ENCODE assay signal across 1 cellular context in the genomic region with DNA sequence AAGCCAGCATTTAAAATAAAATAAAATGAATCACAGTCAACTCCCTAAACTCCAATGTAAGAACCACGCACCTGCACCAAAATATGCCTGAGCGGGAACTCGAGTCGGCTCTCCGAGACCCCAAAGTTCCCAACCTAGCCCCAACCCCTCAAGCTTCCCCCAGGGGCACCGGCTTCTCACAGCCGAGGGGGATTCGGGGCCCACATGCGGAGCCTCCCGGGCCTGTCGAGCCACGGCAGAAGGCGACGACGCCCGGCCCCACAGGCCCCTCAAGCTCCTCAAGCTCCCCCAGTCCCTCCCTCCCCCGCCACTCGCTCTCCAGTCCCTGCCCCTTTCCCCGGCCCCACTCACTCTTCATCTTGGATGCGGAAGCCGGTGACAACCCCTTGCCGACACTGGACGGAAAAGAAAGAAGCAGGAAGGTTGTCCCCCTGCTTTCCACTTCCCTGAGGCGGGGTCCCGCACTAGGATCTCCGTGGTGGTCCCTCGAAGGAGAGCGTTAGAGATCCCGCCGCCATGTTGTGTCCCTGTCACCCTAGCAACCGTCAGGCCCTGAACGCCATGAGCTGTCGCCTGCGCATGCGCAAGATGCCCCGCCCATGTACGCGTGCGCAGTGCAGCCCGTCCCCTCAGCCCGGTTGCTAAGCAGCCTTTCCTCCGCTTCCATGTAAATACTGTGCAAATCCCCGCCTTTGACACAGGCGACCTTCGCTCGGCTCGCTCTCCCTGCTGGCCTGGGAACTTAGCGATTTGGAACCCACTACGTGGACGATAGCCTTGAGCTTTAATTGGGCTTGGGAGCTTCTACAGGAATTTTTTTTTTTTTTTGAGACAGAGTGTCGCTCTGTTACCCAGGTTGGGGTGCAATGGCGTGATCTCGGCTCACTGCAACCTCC.
TF ChIP-seq lines count a peak whose summit lies in the region.

A gene with protein sequence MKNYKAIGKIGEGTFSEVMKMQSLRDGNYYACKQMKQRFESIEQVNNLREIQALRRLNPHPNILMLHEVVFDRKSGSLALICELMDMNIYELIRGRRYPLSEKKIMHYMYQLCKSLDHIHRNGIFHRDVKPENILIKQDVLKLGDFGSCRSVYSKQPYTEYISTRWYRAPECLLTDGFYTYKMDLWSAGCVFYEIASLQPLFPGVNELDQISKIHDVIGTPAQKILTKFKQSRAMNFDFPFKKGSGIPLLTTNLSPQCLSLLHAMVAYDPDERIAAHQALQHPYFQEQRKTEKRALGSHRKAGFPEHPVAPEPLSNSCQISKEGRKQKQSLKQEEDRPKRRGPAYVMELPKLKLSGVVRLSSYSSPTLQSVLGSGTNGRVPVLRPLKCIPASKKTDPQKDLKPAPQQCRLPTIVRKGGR (minus strand): TSS at position 554 of the 896 bp plus-strand sequence. CDS start 196 bp downstream, at position 358.

TF ChIP-seq in liver, 16 proteins besides CTCF, POLR2A, EP300 and RAD21 (continued from another document):
- TF ChIP-seq, protein P1, sequence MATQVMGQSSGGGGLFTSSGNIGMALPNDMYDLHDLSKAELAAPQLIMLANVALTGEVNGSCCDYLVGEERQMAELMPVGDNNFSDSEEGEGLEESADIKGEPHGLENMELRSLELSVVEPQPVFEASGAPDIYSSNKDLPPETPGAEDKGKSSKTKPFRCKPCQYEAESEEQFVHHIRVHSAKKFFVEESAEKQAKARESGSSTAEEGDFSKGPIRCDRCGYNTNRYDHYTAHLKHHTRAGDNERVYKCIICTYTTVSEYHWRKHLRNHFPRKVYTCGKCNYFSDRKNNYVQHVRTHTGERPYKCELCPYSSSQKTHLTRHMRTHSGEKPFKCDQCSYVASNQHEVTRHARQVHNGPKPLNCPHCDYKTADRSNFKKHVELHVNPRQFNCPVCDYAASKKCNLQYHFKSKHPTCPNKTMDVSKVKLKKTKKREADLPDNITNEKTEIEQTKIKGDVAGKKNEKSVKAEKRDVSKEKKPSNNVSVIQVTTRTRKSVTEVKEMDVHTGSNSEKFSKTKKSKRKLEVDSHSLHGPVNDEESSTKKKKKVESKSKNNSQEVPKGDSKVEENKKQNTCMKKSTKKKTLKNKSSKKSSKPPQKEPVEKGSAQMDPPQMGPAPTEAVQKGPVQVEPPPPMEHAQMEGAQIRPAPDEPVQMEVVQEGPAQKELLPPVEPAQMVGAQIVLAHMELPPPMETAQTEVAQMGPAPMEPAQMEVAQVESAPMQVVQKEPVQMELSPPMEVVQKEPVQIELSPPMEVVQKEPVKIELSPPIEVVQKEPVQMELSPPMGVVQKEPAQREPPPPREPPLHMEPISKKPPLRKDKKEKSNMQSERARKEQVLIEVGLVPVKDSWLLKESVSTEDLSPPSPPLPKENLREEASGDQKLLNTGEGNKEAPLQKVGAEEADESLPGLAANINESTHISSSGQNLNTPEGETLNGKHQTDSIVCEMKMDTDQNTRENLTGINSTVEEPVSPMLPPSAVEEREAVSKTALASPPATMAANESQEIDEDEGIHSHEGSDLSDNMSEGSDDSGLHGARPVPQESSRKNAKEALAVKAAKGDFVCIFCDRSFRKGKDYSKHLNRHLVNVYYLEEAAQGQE (IDR thresholded peaks at IDR 0.05) = peak; percentile 47
- TF ChIP-seq TAF1 (conservative IDR thresholded peaks at IDR 0.05) = no peak
- no peak for TF ChIP-seq EGR1 (IDR thresholded peaks at IDR 0.05; ENCODE audit: low read depth in 2 of 2)
